17 cellular contexts compared by ENCODE assay signal in genomic region chr4:96093563-96093962, GRCh38.
A peak's percentile ranks its signal among the peaks of the same experiment; 100 is the strongest.
DNase-seq lines count a peak whose midpoint lies in the region; ATAC-seq and TF ChIP-seq lines count a peak whose summit lies in the region.
"Had no signal": no experiment of that assay in that cellular context is flagged by ENCODE, and none has a peak within 500 bp of the region (broad histone marks: within the 10 kb centered on the region; RNA-seq: fewer than 3 reads in every experiment).

No MANE protein-coding gene starts in this region.

- H2BK5ac ChIP-seq in neuronal stem cell (ENCODE audit: low read length) = no peak overlapping the region

- TF ChIP-seq CTCF in breast epithelium (IDR thresholded peaks at IDR 0.05) = no peak

- H2AK5ac ChIP-seq in neuronal stem cell (ENCODE audit: low read depth, low read length) = no peak overlapping the region

- H3K9ac ChIP-seq in neuronal stem cell (ENCODE audit: low read depth, low read length, poor library complexity) = no peak overlapping the region

- H3K4me2 ChIP-seq in neuronal stem cell (ENCODE audit: insufficient read depth, low read length, poor library complexity, severe bottlenecking) = no peak overlapping the region
- H3K4me2 ChIP-seq: PC-9 had no signal

- no peak for DNase-seq in neuronal stem cell (ENCODE audit: low spot score)
- DNase-seq in breast epithelium (ENCODE audit: low spot score in 2 of 2) = no peak
- no peak for DNase-seq in AG08396 (ENCODE audit: low spot score)
- DNase-seq: CD4-positive, CD25-positive, alpha-beta regulatory T cell; MG63; NCI-H1105; NCI-H1930; NCI-H2171; NCI-H446 treated with DMSO at 0.1 percent for 48 hours; PC-9; T-helper 1 cell had no signal

- no peak overlapping the region for H3K27ac ChIP-seq in neuronal stem cell (replicated peaks; ENCODE audit: low read length)
- H3K27ac ChIP-seq in breast epithelium = no peak overlapping the region
- H3K27ac ChIP-seq: PC-9, SK-N-MC had no signal

- H2BK120ac ChIP-seq in neuronal stem cell (ENCODE audit: low read depth, low read length) = no peak overlapping the region

- H3K4me3 ChIP-seq in neuronal stem cell (ENCODE audit: low read length in 2 of 2) (no peak overlapping the region), breast epithelium (no peak overlapping the region)
- H3K4me3 ChIP-seq: MG63, PC-9, SK-N-MC had no signal

- no peak overlapping the region for H3K4ac ChIP-seq in neuronal stem cell (ENCODE audit: low read length)

- H3K27me3 ChIP-seq in neuronal stem cell (ENCODE audit: control insufficient read depth in 3 of 3, insufficient read depth in 3 of 3, low read depth in 1 of 3, low read length in 3 of 3) (no peaks in the 10 kb centered on the region), breast epithelium (no peaks in the 10 kb centered on the region)
- H3K27me3 ChIP-seq: MG63 had no signal

- intact Hi-C loops in breast epithelium (cut with DNase I; ENCODE audit: low total_unique reads) = no loop called here

- peak overlapping the region; percentile 20 for H2AFZ ChIP-seq in neuronal stem cell (ENCODE audit: low read length)
- H2AFZ ChIP-seq: PC-9 had no signal

- H3K4me1 ChIP-seq in neuronal stem cell (ENCODE audit: control insufficient read depth in 2 of 2, insufficient read depth in 1 of 2, low read depth in 1 of 2, low read length in 2 of 2) = peaks cover 0 to 2% of the 10 kb centered on the region in 2 donors
- H3K4me1 ChIP-seq in breast epithelium = no peaks in the 10 kb centered on the region

- H3K18ac ChIP-seq in neuronal stem cell (ENCODE audit: low read length) = no peak overlapping the region

- no peak overlapping the region for H3K23ac ChIP-seq in neuronal stem cell (ENCODE audit: low read depth, low read length, poor library complexity)

- H3K9me3 ChIP-seq in neuronal stem cell (replicated peaks in 1 of 2; ENCODE audit: control insufficient read depth in 2 of 2, insufficient read depth in 1 of 2, low read depth in 1 of 2, low read length in 2 of 2) (no peaks in the 10 kb centered on the region), breast epithelium (no peaks in the 10 kb centered on the region)
- H3K9me3 ChIP-seq: MG63 had no signal

- TF ChIP-seq POLR2A in breast epithelium (IDR thresholded peaks at IDR 0.05) = no peak

- no peak overlapping the region for H4K8ac ChIP-seq in neuronal stem cell (ENCODE audit: low read depth, low read length)

- no peak overlapping the region for H2BK12ac ChIP-seq in neuronal stem cell (ENCODE audit: low read length)

- no peak overlapping the region for H4K91ac ChIP-seq in neuronal stem cell (ENCODE audit: low read depth, low read length, poor library complexity)

- no peak overlapping the region for H3K14ac ChIP-seq in neuronal stem cell (ENCODE audit: low read length)

- H2BK15ac ChIP-seq in neuronal stem cell (ENCODE audit: low read length) = no peak overlapping the region

- ATAC-seq in GM18858 (IDR thresholded peaks at IDR 0.05; ENCODE audit: unreplicated experiment) (peak; percentile 36), HG02623 (IDR thresholded peaks at IDR 0.05; ENCODE audit: unreplicated experiment) (peak; percentile 43), HG03460 (IDR thresholded peaks at IDR 0.05; ENCODE audit: unreplicated experiment) (peak; percentile 58), GM21825 (IDR thresholded peaks at IDR 0.05; ENCODE audit: unreplicated experiment) (no peak), GM19455 (IDR thresholded peaks at IDR 0.05; ENCODE audit: unreplicated experiment) (no peak)

- H3K79me1 ChIP-seq in neuronal stem cell (ENCODE audit: low read depth, low read length) = no peaks in the 10 kb centered on the region

- no peaks in the 10 kb centered on the region for H3K36me3 ChIP-seq in neuronal stem cell (replicated peaks in 1 of 2; ENCODE audit: control insufficient read depth in 2 of 2, insufficient read depth in 2 of 2, low read length in 2 of 2)
- H3K36me3 ChIP-seq in breast epithelium = peaks cover 4% of the 10 kb centered on the region
- H3K36me3 ChIP-seq: MG63 had no signal

Comparison
In these comparisons a context has a peak if more than half of its experiments do, and no peak if none do; other contexts are left out.
1. ATAC-seq: peak in GM18858 (single experiment), HG02623 (single experiment) and HG03460 (single experiment); none in GM21825 (single experiment) and GM19455 (single experiment).